8 cellular contexts compared by ENCODE assay signal in genomic region chr17:30824002-30824355, GRCh38. TPM values are rescaled to one million over a fixed set of nuclear protein-coding genes. Genes with fewer than 3 reads are reported as not detected.
DNase-seq lines count a peak whose midpoint lies in the region; ATAC-seq and TF ChIP-seq lines count a peak whose summit lies in the region.

No MANE protein-coding gene starts in this region.

- peak overlapping the region; percentile 78 for H3K4me2 ChIP-seq in HCT116 (ENCODE audit: low read length)

- TF ChIP-seq RAD21 in HCT116 (IDR thresholded peaks at IDR 0.05; ENCODE audit: low read depth): no peak

- H3K4me3 ChIP-seq in Caco-2 (ENCODE audit: low read depth, low read length): peak overlapping the region; percentile 65
- peak overlapping the region; percentile 77 to 81 for H3K4me3 ChIP-seq in HCT116 (replicated peaks in 1 of 2; ENCODE audit: low read depth in 1 of 2, low read length in 2 of 2)
- H3K4me3 ChIP-seq in effector memory CD4-positive, alpha-beta T cell (ENCODE audit: insufficient read depth, low read depth, low read length, poor library complexity, severe bottlenecking): peak overlapping the region; percentile 99
- peak overlapping the region; percentile 97 for H3K4me3 ChIP-seq in mononuclear cell (ENCODE audit: low read length)
- peak overlapping the region; percentile 92 to 97 for H3K4me3 ChIP-seq in uterus

- peak overlapping the region; percentile 94 for H3K27ac ChIP-seq in HCT116 (ENCODE audit: low read depth, low read length)
- peak overlapping the region; percentile 88 for H3K27ac ChIP-seq in effector memory CD4-positive, alpha-beta T cell (ENCODE audit: insufficient read depth, low read length, poor library complexity, severe bottlenecking)
- peak overlapping the region; percentile 83 to 86 for H3K27ac ChIP-seq in uterus

- H3K4me1 ChIP-seq in Caco-2 (peaks cover 8% of the 10 kb centered on the region; the same call in 1 of the 2 replicates), HCT116 (ENCODE audit: control insufficient read depth in 1 of 2, insufficient read depth in 2 of 2, low read length in 2 of 2) (peaks cover 15 to 33% of the 10 kb centered on the region in 2 experiments), mononuclear cell (ENCODE audit: insufficient read depth, low read length) (peaks cover 46% of the 10 kb centered on the region), uterus (no peaks in the 10 kb centered on the region)
- H3K4me1 ChIP-seq in effector memory CD4-positive, alpha-beta T cell (ENCODE audit: control insufficient read depth, insufficient read depth, low read length, poor library complexity, severe bottlenecking): peaks cover 42% of the 10 kb centered on the region

- TF ChIP-seq CTCF in Caco-2 (IDR thresholded peaks at IDR 0.05; ENCODE audit: insufficient read depth in 1 of 2, low read depth in 1 of 2, low read length in 1 of 2, severe bottlenecking in 1 of 2, unreplicated experiment in 1 of 2) (no peak), HCT116 (IDR thresholded peaks at IDR 0.05 in 2 of 3, conservative IDR thresholded peaks at IDR 0.05 in 1 of 3; ENCODE audit: borderline replicate concordance in 1 of 3, insufficient read depth in 1 of 3, low read depth in 2 of 3, low read length in 2 of 3) (no peak), uterus (IDR thresholded peaks at IDR 0.05) (no peak)

- H4K20me1 ChIP-seq in HCT116 (ENCODE audit: insufficient read depth): peaks cover 7% of the 10 kb centered on the region; the same call in 1 of the 2 replicates

- RAD21 ChIA-PET in HCT116 (lab: Charles Lee; ENCODE audit: low non-redundant PET in 1 of 2, low total read pairs in 2 of 2, uncharacterized antibody in 2 of 2, unreplicated experiment in 2 of 2): no interaction called here

- H3K27me3 ChIP-seq in Caco-2 (replicated peaks; ENCODE audit: control insufficient read depth, insufficient read depth, low read length): no peaks in the 10 kb centered on the region
- H3K27me3 ChIP-seq in HCT116 (ENCODE audit: insufficient read depth, low read length): no peaks in the 10 kb centered on the region
- no peaks in the 10 kb centered on the region for H3K27me3 ChIP-seq in effector memory CD4-positive, alpha-beta T cell (replicated peaks; ENCODE audit: control insufficient read depth, insufficient read depth, low read length, poor library complexity, severe bottlenecking)
- H3K27me3 ChIP-seq in mononuclear cell (ENCODE audit: insufficient read depth, low read length): no peaks in the 10 kb centered on the region
- H3K27me3 ChIP-seq in uterus: no peaks in the 10 kb centered on the region

- no peaks in the 10 kb centered on the region for H3K9me3 Mint-ChIP-seq in Caco-2 (ENCODE audit: unreplicated experiment)

- no peaks in the 10 kb centered on the region for H3K27me3 Mint-ChIP-seq in Caco-2 (ENCODE audit: insufficient read depth, unreplicated experiment)

- DNase-seq in Caco-2 (no peak), HCT116 (ENCODE audit: low read depth, low spot score) (no peak), T-helper 1 cell (peak in 3 of 5 donors; percentile 17 to 34 (median 20)), uterus (peak in 1 of 2 donors; percentile 28), SKM-1 (lab: John Stamatoyannopoulos, UW; ENCODE audit: unreplicated experiment) (no peak)
- peak in 1 of 3 donors; percentile 16 for DNase-seq in effector memory CD4-positive, alpha-beta T cell

- CTCF ChIA-PET in Caco-2 (lab: Charles Lee) (interaction anchor here (0.6 kb wide), 3 partner anchors 46 to 225 kb away, joined by 3 to 5 read pairs (median 5); no protein-coding TSS in a partner anchor), HCT116 (lab: Charles Lee) (interaction anchor here (0.9 to 2.4 kb wide), 4 partner anchors 13 to 488 kb away, joined by 3 to 7 read pairs (median 5); partner anchors contain the start of gene GOSR1)

- H3K36me3 ChIP-seq in Caco-2 (ENCODE audit: control insufficient read depth, insufficient read depth, low read length) (no peaks in the 10 kb centered on the region), HCT116 (ENCODE audit: control insufficient read depth in 1 of 2, insufficient read depth in 2 of 2, low read length in 2 of 2) (peaks cover 0 to 3% of the 10 kb centered on the region in 2 experiments; a peak in 1 of 4 replicates), uterus (no peaks in the 10 kb centered on the region)
- no peaks in the 10 kb centered on the region for H3K36me3 ChIP-seq in effector memory CD4-positive, alpha-beta T cell (ENCODE audit: control insufficient read depth, insufficient read depth, low read length)

- no peak for TF ChIP-seq POLR2A in HCT116 (IDR thresholded peaks at IDR 0.05; ENCODE audit: borderline replicate concordance, extremely low read depth, insufficient read depth, insufficient read length)
- TF ChIP-seq POLR2A in uterus (IDR thresholded peaks at IDR 0.05): no peak

- H3K79me2 ChIP-seq in HCT116 (ENCODE audit: insufficient read depth, low read length): peaks cover 55% of the 10 kb centered on the region

- peak overlapping the region; percentile 80 for H3K9ac ChIP-seq in HCT116 (ENCODE audit: low read length)

- BruUV-seq in Caco-2 (replicated peaks; lab: Mats Ljungman, UMichigan): no TSS peak
- BruUV-seq in HCT116 (replicated peaks; lab: Mats Ljungman, UMichigan): no TSS peak

- H3K36me3 Mint-ChIP-seq in Caco-2 (ENCODE audit: insufficient read depth, unreplicated experiment): peaks cover 11% of the 10 kb centered on the region

- H3K4me1 Mint-ChIP-seq in Caco-2 (ENCODE audit: low read depth, unreplicated experiment): peaks cover 26% of the 10 kb centered on the region

- ATAC-seq in HCT116 (peak; percentile 4), GM21786 (IDR thresholded peaks at IDR 0.05; ENCODE audit: unreplicated experiment) (no peak)

- no peaks in the 10 kb centered on the region for H3K9me3 ChIP-seq in Caco-2
- H3K9me3 ChIP-seq in HCT116 (ENCODE audit: control insufficient read depth in 1 of 2, insufficient read depth in 1 of 2, low read depth in 1 of 2, low read length in 2 of 2): no peaks in the 10 kb centered on the region
- H3K9me3 ChIP-seq in effector memory CD4-positive, alpha-beta T cell (ENCODE audit: control insufficient read depth, low read length): no peaks in the 10 kb centered on the region
- H3K9me3 ChIP-seq in mononuclear cell (ENCODE audit: low read depth, low read length): no peaks in the 10 kb centered on the region
- H3K9me3 ChIP-seq in uterus: no peaks in the 10 kb centered on the region

- no peaks in the 10 kb centered on the region for H3K9me2 ChIP-seq in HCT116 (ENCODE audit: insufficient read depth)

- POLR2A ChIA-PET in Caco-2 (lab: Charles Lee): interaction anchor here (0.5 to 1.3 kb wide), 5 partner anchors 8 to 114 kb away, joined by 3 to 5 read pairs (median 3); partner anchors contain the start of gene ATAD5
- POLR2A ChIA-PET in HCT116 (lab: Charles Lee): no interaction called here

- peak overlapping the region; percentile 53 for H3K27ac Mint-ChIP-seq in Caco-2 (ENCODE audit: unreplicated experiment)

- peak overlapping the region; percentile 97 for H3K4me3 Mint-ChIP-seq in Caco-2 (ENCODE audit: unreplicated experiment)

- H2AFZ ChIP-seq in HCT116 (ENCODE audit: low read depth, low read length, poor library complexity, severe bottlenecking): peak overlapping the region; percentile 13

- intact Hi-C loops in Caco-2 (cut with micrococcal nuclease; ENCODE audit: unreplicated experiment) (loop anchor here (5.0 kb wide), 1 partner anchor 528 kb away; no protein-coding TSS in a partner anchor), HCT116 (cut with micrococcal nuclease) (no loop called here), uterus (cut with DNase I; ENCODE audit: low total_unique reads) (no loop called here)

TF ChIP-seq in HCT116, 20 proteins besides CTCF, POLR2A, EP300 and RAD21:
- TF ChIP-seq SIN3A (IDR thresholded peaks at IDR 0.05; ENCODE audit: low read depth): no peak
- no peak for TF ChIP-seq EZH2phosphoT487 (IDR thresholded peaks at IDR 0.05; ENCODE audit: borderline replicate concordance)

RNA-seq across cellular contexts. Expression of gene CRLF3, which starts 0.5 kb away (rescaled TPM):
- 16.3 and 17.6 TPM in 2 replicates for total RNA-seq in Caco-2 (2022)
- total RNA-seq in HCT116 (2021; ENCODE audit: unreplicated experiment): 32.4 TPM
- polyA plus RNA-seq in HCT116 (2012): 14.4 and 18.7 TPM in 2 replicates
- total RNA-seq in mononuclear cell: 75.0 TPM
- total RNA-seq in uterus: 10 to 100 TPM in 2 of 4 donors, 1 to 10 TPM in 2; 1.0 to 23.4 (median 8.7) TPM

RNA-seq across cellular contexts. Expression of gene ATAD5, which starts 7.8 kb away (rescaled TPM):
- total RNA-seq in Caco-2 (2022): 20.2 and 21.8 TPM in 2 replicates
- 9.5 TPM for total RNA-seq in HCT116 (2021; ENCODE audit: unreplicated experiment)
- 1.0 and 1.4 TPM in 2 replicates for polyA plus RNA-seq in HCT116 (2012)
- 4.0 TPM for total RNA-seq in mononuclear cell
- 1 to 10 TPM; 1.3 to 8.8 (median 5.2) TPM for total RNA-seq in uterus

Comparison
In these comparisons a context has a peak if more than half of its experiments do, and no peak if none do; other contexts are left out.
1. DNase-seq: peak in T-helper 1 cell (3 of 5); none in Caco-2 (0 of 2), HCT116 (single experiment) and SKM-1 (single experiment).
2. Peak in every context shown above with its lines, with median percentiles within 50 percentile points of each other: H3K4me3 ChIP-seq and H3K27ac ChIP-seq.